Comparison of ENCODE assay signal across 1 cellular context in genomic region chr1:44049839-44050238, GRCh38.
TF ChIP-seq lines count a peak whose summit lies in the region.

No MANE protein-coding gene starts in this region.

TF ChIP-seq in GM23338, 12 proteins besides CTCF, POLR2A, EP300 and RAD21 (continued from another document):
- TF ChIP-seq ZNF462 (CRISPR knock-in tag; IDR thresholded peaks at IDR 0.05), result no peak
- no peak for TF ChIP-seq REST (IDR thresholded peaks at IDR 0.05; ENCODE audit: unreplicated experiment)
- no peak for TF ChIP-seq POLR2AphosphoS5 (IDR thresholded peaks at IDR 0.05; ENCODE audit: low read depth)
- no peak for TF ChIP-seq STAT1 (IDR thresholded peaks at IDR 0.05; ENCODE audit: unreplicated experiment)
- TF ChIP-seq NANOG (IDR thresholded peaks at IDR 0.05; ENCODE audit: borderline replicate concordance), result no peak
- TF ChIP-seq ETS1 (IDR thresholded peaks at IDR 0.05), result no peak
- TF ChIP-seq EZH2phosphoT487 (IDR thresholded peaks at IDR 0.05; ENCODE audit: unreplicated experiment), result no peak
- TF ChIP-seq CREB1 (CRISPR knock-in tag; IDR thresholded peaks at IDR 0.05; ENCODE audit: low read depth), result no peak
- TF ChIP-seq EZH2 (IDR thresholded peaks at IDR 0.05; ENCODE audit: low read depth, unreplicated experiment), result no peak
- TF ChIP-seq ZNF114 (CRISPR knock-in tag; IDR thresholded peaks at IDR 0.05), result no peak
- no peak for TF ChIP-seq ZNF331 (CRISPR knock-in tag; IDR thresholded peaks at IDR 0.05; ENCODE audit: low read depth)
TF ChIP-seq in GM23338: peak in this region for 0.
